ENCODE assay signal across 9 cellular contexts in genomic region chr9:13568446-13568845, GRCh38.
DNase-seq lines count a peak whose midpoint lies in the region; ATAC-seq and TF ChIP-seq lines count a peak whose summit lies in the region.
"Had no signal": no experiment of that assay in that cellular context is flagged by ENCODE, and none has a peak within 500 bp of the region (broad histone marks: within the 10 kb centered on the region; RNA-seq: fewer than 3 reads in every experiment).

No MANE protein-coding gene starts in this region.

- POLR2A ChIA-PET in PC-9 (lab: Charles Lee; ENCODE audit: unreplicated experiment) = no interaction called here

- peaks cover 9% of the 10 kb centered on the region; the same call in 1 of the 2 replicates for H3K27me3 Mint-ChIP-seq in H9 (ENCODE audit: low read depth)

- H3K9ac ChIP-seq in H9 (ENCODE audit: extremely low read depth, insufficient read length, low read length) = peak overlapping the region; percentile 36

- H3K4me1 ChIP-seq in H9 (ENCODE audit: insufficient read depth, low read length) = no peaks in the 10 kb centered on the region
- H3K4me1 ChIP-seq in sigmoid colon = peaks cover 0 to 27% (median 15%) of the 10 kb centered on the region in 4 donors
- H3K4me1 ChIP-seq in PC-9 (replicated peaks; ENCODE audit: insufficient read depth) = no peaks in the 10 kb centered on the region

- no peak overlapping the region for H2BK5ac ChIP-seq in H9 (ENCODE audit: insufficient read length, low read length)

- H2AFZ ChIP-seq in H9 (ENCODE audit: low read length) = peak overlapping the region; percentile 63
- H2AFZ ChIP-seq in PC-9 = no peak overlapping the region

- no peak overlapping the region for H3T11ph ChIP-seq in H9 (ENCODE audit: low read length)

- 0 out of 2 replicates have a peak overlapping the region, but pooled peaks have one; percentile 38 for H3K14ac ChIP-seq in H9 (ENCODE audit: insufficient read depth, low read length)

- no peak overlapping the region for H2BK120ac ChIP-seq in H9 (ENCODE audit: low read depth, low read length, poor library complexity, severe bottlenecking)

- no peak for TF ChIP-seq POLR2A in sigmoid colon (IDR thresholded peaks at IDR 0.05)

- no peak overlapping the region for H2BK15ac ChIP-seq in H9 (ENCODE audit: low read depth, low read length)

- H3K4me3 ChIP-seq in sigmoid colon = peak overlapping the region in 3 of 4 donors; percentile 28 to 34 (median 29)
- H3K4me3 ChIP-seq in PC-9 = no peak overlapping the region

- H4K5ac ChIP-seq in H9 (ENCODE audit: insufficient read length, low read depth, low read length) = no peak overlapping the region

- H3K79me2 ChIP-seq in H9 (ENCODE audit: insufficient read depth, low read length) (no peaks in the 10 kb centered on the region), PC-9 (ENCODE audit: low read depth) (no peaks in the 10 kb centered on the region)

- H3K4me3 Mint-ChIP-seq in H9 = peak overlapping the region; percentile 69 to 87

- H2BK12ac ChIP-seq in H9 (ENCODE audit: insufficient read length, low read depth, low read length) = no peak overlapping the region

- no peak overlapping the region for H2BK20ac ChIP-seq in H9 (ENCODE audit: low read depth, low read length, poor library complexity, severe bottlenecking)

- no peaks in the 10 kb centered on the region for H3K36me3 Mint-ChIP-seq in H9 (ENCODE audit: insufficient read depth in 1 of 3, low read depth in 3 of 3)

- no peaks in the 10 kb centered on the region for H3K9me3 ChIP-seq in H9 (ENCODE audit: control insufficient read depth, low read depth, low read length)
- H3K9me3 ChIP-seq in sigmoid colon = no peaks in the 10 kb centered on the region
- H3K9me3 ChIP-seq in PC-9 (ENCODE audit: insufficient read depth, low read depth) = no peaks in the 10 kb centered on the region
- H3K9me3 ChIP-seq: neutrophil had no signal

- no peak overlapping the region for H2AK5ac ChIP-seq in H9 (ENCODE audit: insufficient read length, low read length)

- H3K4me2 ChIP-seq in H9 (ENCODE audit: insufficient read depth, insufficient read length, low read length) (peak overlapping the region; percentile 90), PC-9 (no peak overlapping the region)

- WGBS in H9 (ENCODE audit: extremely low coverage, insufficient read length, low lambda C conversion rate) = no CpG with 5 or more reads among the region's 5 CpGs
- 12 to 17% (median 14%) methylated on average over 5 of the region's 5 CpGs for WGBS in adipose tissue, 3 donors
- WGBS in sigmoid colon, 2 donors = 2 to 6% methylated on average over 5 of the region's 5 CpGs

- peak overlapping the region in 2 of 3 experiments; percentile 65 to 69; a peak in 2 of 7 replicates for H3K27ac Mint-ChIP-seq in H9

- TF ChIP-seq CTCF in H9 (conservative IDR thresholded peaks at IDR 0.05) (no peak), sigmoid colon (IDR thresholded peaks at IDR 0.05) (no peak), PC-9 (conservative IDR thresholded peaks at IDR 0.05) (no peak)

- DNase-seq in H9 = no peak
- DNase-seq in hippocampal formation (lab: John Stamatoyannopoulos, UW) = peak; percentile 59 to 77
- DNase-seq in sigmoid colon = no peak
- no peak for DNase-seq in left colon
- no peak for DNase-seq in NCI-H1417 treated with DMSO at 0.1 percent for 48 hours (lab: John Stamatoyannopoulos, UW)
- no peak for DNase-seq in PC-9

- ATAC-seq in GM19328 (IDR thresholded peaks at IDR 0.05; ENCODE audit: unreplicated experiment) (no peak), left colon (no peak)

- H4K20me1 ChIP-seq in H9 (ENCODE audit: control insufficient read depth, insufficient read depth, insufficient read length) (no peaks in the 10 kb centered on the region), PC-9 (ENCODE audit: insufficient read depth) (no peaks in the 10 kb centered on the region)

- no peak overlapping the region for H3K4ac ChIP-seq in H9 (ENCODE audit: low read depth, low read length)

- no peaks in the 10 kb centered on the region for H3K9me3 Mint-ChIP-seq in H9

- H3K79me1 ChIP-seq in H9 (ENCODE audit: insufficient read depth, low read depth, low read length, poor library complexity, severe bottlenecking) = no peaks in the 10 kb centered on the region

- H3K23ac ChIP-seq in H9 (ENCODE audit: insufficient read length, low read depth, low read length) = no peak overlapping the region

- CTCF ChIA-PET in PC-9 (lab: Charles Lee) = no interaction called here

- no peak overlapping the region for H3K56ac ChIP-seq in H9 (ENCODE audit: insufficient read length, low read depth, low read length)

- no peak overlapping the region for H4K91ac ChIP-seq in H9 (ENCODE audit: insufficient read length, low read depth, low read length)

- peaks cover 11 to 18% of the 10 kb centered on the region in 2 experiments for H3K4me1 Mint-ChIP-seq in H9

- peaks cover 8% of the 10 kb centered on the region for H3K23me2 ChIP-seq in H9 (ENCODE audit: insufficient read length, low read depth, low read length, poor library complexity, severe bottlenecking)

- no peaks in the 10 kb centered on the region for H3K9me2 ChIP-seq in PC-9 (ENCODE audit: insufficient read depth)

- no peak for TF ChIP-seq EP300 in sigmoid colon (IDR thresholded peaks at IDR 0.05)

- intact Hi-C loops in sigmoid colon (cut with DNase I) (loop anchor here (10.0 kb wide), 1 partner anchor 796 kb away; no protein-coding TSS in a partner anchor), left colon (cut with DNase I, micrococcal nuclease) (no loop called here), PC-9 (cut with micrococcal nuclease; ENCODE audit: unreplicated experiment) (no loop called here)

- H3K27me3 ChIP-seq in H9 (ENCODE audit: insufficient read depth, low read length) (no peaks in the 10 kb centered on the region), sigmoid colon (no peaks in the 10 kb centered on the region), PC-9 (ENCODE audit: insufficient read depth, low read depth) (no peaks in the 10 kb centered on the region)

- no TSS peak for BruUV-seq in PC-9 (replicated peaks; lab: Mats Ljungman, UMichigan)

- H4K8ac ChIP-seq in H9 (replicated peaks; ENCODE audit: insufficient read length, low read depth, low read length) = no peak overlapping the region

- no peak overlapping the region for H3K18ac ChIP-seq in H9 (ENCODE audit: insufficient read length, low read depth, low read length)

- no peak overlapping the region for H3K27ac ChIP-seq in H9 (ENCODE audit: insufficient read length, low read depth, low read length)
- H3K27ac ChIP-seq in adipose tissue (ENCODE audit: low read depth, low read length) = peak overlapping the region; percentile 21
- H3K27ac ChIP-seq in sigmoid colon = peak overlapping the region; percentile 61 to 74 (median 66)
- H3K27ac ChIP-seq in PC-9 = no peak overlapping the region
- H3K27ac ChIP-seq: neutrophil had no signal

- no peaks in the 10 kb centered on the region for H3F3A ChIP-seq in PC-9 (ENCODE audit: insufficient read depth, low read depth)

- H3K36me3 ChIP-seq in sigmoid colon = no peaks in the 10 kb centered on the region
- H3K36me3 ChIP-seq in PC-9 (ENCODE audit: low read depth) = no peaks in the 10 kb centered on the region
- H3K36me3 ChIP-seq: neutrophil had no signal

Comparison
In these comparisons a context has a peak if more than half of its experiments do, and no peak if none do; other contexts are left out.
1. DNase-seq: peak in hippocampal formation (2 of 2); none in H9 (single experiment), sigmoid colon (single experiment), left colon (0 of 2), NCI-H1417 treated with DMSO at 0.1 percent for 48 hours (single experiment) and PC-9 (0 of 2).
2. H3K27ac ChIP-seq: peak in adipose tissue (single experiment) and sigmoid colon (4 of 4); none in H9 (single experiment) and PC-9 (single experiment).